In genomic region chr10:71638087-71638576, GRCh38 we compare ENCODE assay signal across 1 cellular context.
A peak's percentile ranks its signal among the peaks of the same experiment; 100 is the strongest.
TF ChIP-seq lines count a peak whose summit lies in the region.

No MANE protein-coding gene starts in this region.

TF ChIP-seq in liver, 16 proteins besides CTCF, POLR2A, EP300 and RAD21 (continued from another document):
- TF ChIP-seq ATF3 (IDR thresholded peaks at IDR 0.05) (peak; percentile 97), HNF4A (conservative IDR thresholded peaks at IDR 0.05) (peak; percentile 90 to 92), FOXA1 (IDR thresholded peaks at IDR 0.05) (peak; percentile 51), ZBTB33 (IDR thresholded peaks at IDR 0.05) (no peak), RXRA (IDR thresholded peaks at IDR 0.05) (peak; percentile 99 to 100), FOXA2 (IDR thresholded peaks at IDR 0.05) (peak; percentile 39)
- TF ChIP-seq, protein P1, sequence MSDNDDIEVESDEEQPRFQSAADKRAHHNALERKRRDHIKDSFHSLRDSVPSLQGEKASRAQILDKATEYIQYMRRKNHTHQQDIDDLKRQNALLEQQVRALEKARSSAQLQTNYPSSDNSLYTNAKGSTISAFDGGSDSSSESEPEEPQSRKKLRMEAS (IDR thresholded peaks at IDR 0.05) = peak; percentile 98
